14 cellular contexts compared by ENCODE assay signal in genomic region chr17:63483655-63484575, GRCh38. TPM values are rescaled to one million over a fixed set of nuclear protein-coding genes. Genes with fewer than 3 reads are reported as not detected.
DNase-seq lines count a peak whose midpoint lies in the region; ATAC-seq lines count a peak whose summit lies in the region.
"Had no signal": no experiment of that assay in that cellular context is flagged by ENCODE, and none has a peak within 500 bp of the region (broad histone marks: within the 10 kb centered on the region; RNA-seq: fewer than 3 reads in every experiment).

No MANE protein-coding gene starts in this region.

- H3K27ac ChIP-seq in mesendoderm (ENCODE audit: low read depth, low read length), result no peak overlapping the region
- H3K27ac ChIP-seq: BLaER1 treated with 17β-estradiol and CSF1 and Interleukin-3, amounts not matched to agents 10 nM and 100 nM; HL-60 had no signal

- no peaks in the 10 kb centered on the region for H3K4me1 ChIP-seq in mesendoderm (ENCODE audit: control insufficient read depth, low read depth, low read length)

- no peak overlapping the region for H2AK5ac ChIP-seq in mesendoderm (ENCODE audit: low read length)

- no CpG with 5 or more reads among the region's 16 CpGs for WGBS in mesendoderm (ENCODE audit: extremely low coverage, insufficient coverage, low lambda C conversion rate)

- no peak overlapping the region for H3K4ac ChIP-seq in mesendoderm (ENCODE audit: low read depth, low read length)

- no peak overlapping the region for H3K4me3 ChIP-seq in mesendoderm (ENCODE audit: low read length)
- H3K4me3 ChIP-seq: BLaER1 treated with 17β-estradiol and CSF1 and Interleukin-3, amounts not matched to agents 10 nM and 100 nM; GM12878 had no signal

- peak overlapping the region; percentile 17 for H3K56ac ChIP-seq in mesendoderm (ENCODE audit: low read length)

- peaks cover 6% of the 10 kb centered on the region for H3K27me3 Mint-ChIP-seq in dendritic cell treated with granulocyte-macrophage colony-stimulating factor and Interleukin-4, amounts not matched to agents 40 ng/mL and 50 ng/mL, for 4 days

- H3K18ac ChIP-seq in mesendoderm (ENCODE audit: low read length), result no peak overlapping the region

- no peak overlapping the region for H3K23ac ChIP-seq in mesendoderm (ENCODE audit: low read length)

- no peak overlapping the region for H4K5ac ChIP-seq in mesendoderm (ENCODE audit: low read length)

- H3K27ac Mint-ChIP-seq in dendritic cell treated with granulocyte-macrophage colony-stimulating factor and Interleukin-4, amounts not matched to agents 40 ng/mL and 50 ng/mL, for 4 days, result peak overlapping the region; percentile 50
- H3K27ac Mint-ChIP-seq in stimulated activated effector memory CD8-positive, alpha-beta T cell treated with anti-CD3 and anti-CD28 coated beads, Interleukin-12 subunit alpha, Interleukin-12 subunit beta, amount 100 ng/mL, for 72 hours, result peak overlapping the region; percentile 24
- H3K27ac Mint-ChIP-seq: CD4-positive, alpha-beta T cell had no signal

- H2BK15ac ChIP-seq in mesendoderm (replicated peaks; ENCODE audit: low read depth), result no peak overlapping the region

- DNase-seq in D341Med (ENCODE audit: low spot score) (peak; percentile 34), mesendoderm (no peak), NCI-H524 (lab: John Stamatoyannopoulos, UW) (no peak), HCEC 1CT (no peak)
- DNase-seq in stimulated activated effector memory CD8-positive, alpha-beta T cell treated with anti-CD3 and anti-CD28 coated beads, Interleukin-12 subunit alpha, Interleukin-12 subunit beta, amount 100 ng/mL, for 72 hours (ENCODE audit: low spot score in 2 of 2), result no peak
- DNase-seq: ACHN; Calu3; CD4-positive, alpha-beta T cell; DMS79 had no signal

- no peaks in the 10 kb centered on the region for H3K79me2 ChIP-seq in mesendoderm (ENCODE audit: control insufficient read depth, insufficient read depth, low read length)

- no peak for ATAC-seq in stimulated activated effector memory CD8-positive, alpha-beta T cell treated with anti-CD3 and anti-CD28 coated beads, Interleukin-12 subunit alpha, Interleukin-12 subunit beta, amount 100 ng/mL, for 72 hours
- no peak for ATAC-seq in GM19324 (IDR thresholded peaks at IDR 0.05; ENCODE audit: low FRiP score, unreplicated experiment)

- H3K9me3 Mint-ChIP-seq in dendritic cell treated with granulocyte-macrophage colony-stimulating factor and Interleukin-4, amounts not matched to agents 40 ng/mL and 50 ng/mL, for 4 days, result no peaks in the 10 kb centered on the region
- H3K9me3 Mint-ChIP-seq in stimulated activated effector memory CD8-positive, alpha-beta T cell treated with anti-CD3 and anti-CD28 coated beads, Interleukin-12 subunit alpha, Interleukin-12 subunit beta, amount 100 ng/mL, for 72 hours, result no peaks in the 10 kb centered on the region
- H3K9me3 Mint-ChIP-seq: CD4-positive, alpha-beta T cell had no signal

- no peaks in the 10 kb centered on the region for H3K79me1 ChIP-seq in mesendoderm (ENCODE audit: low read length)

- no peak overlapping the region for H3K4me2 ChIP-seq in mesendoderm (ENCODE audit: low read length)
- H3K4me2 ChIP-seq: BLaER1 treated with 17β-estradiol and CSF1 and Interleukin-3, amounts not matched to agents 10 nM and 100 nM had no signal

- intact Hi-C loops in dendritic cell treated with granulocyte-macrophage colony-stimulating factor and Interleukin-4, amounts not matched to agents 40 ng/mL and 50 ng/mL, for 4 days (cut with micrococcal nuclease), result no loop called here

- H3K36me3 Mint-ChIP-seq in dendritic cell treated with granulocyte-macrophage colony-stimulating factor and Interleukin-4, amounts not matched to agents 40 ng/mL and 50 ng/mL, for 4 days (ENCODE audit: low read depth), result peaks cover 100% of the 10 kb centered on the region
- no peaks in the 10 kb centered on the region for H3K36me3 Mint-ChIP-seq in stimulated activated effector memory CD8-positive, alpha-beta T cell treated with anti-CD3 and anti-CD28 coated beads, Interleukin-12 subunit alpha, Interleukin-12 subunit beta, amount 100 ng/mL, for 72 hours

- H4K8ac ChIP-seq in mesendoderm (ENCODE audit: low read depth, low read length), result no peak overlapping the region

- no peak overlapping the region for H3K4me3 Mint-ChIP-seq in dendritic cell treated with granulocyte-macrophage colony-stimulating factor and Interleukin-4, amounts not matched to agents 40 ng/mL and 50 ng/mL, for 4 days
- no peak overlapping the region for H3K4me3 Mint-ChIP-seq in stimulated activated effector memory CD8-positive, alpha-beta T cell treated with anti-CD3 and anti-CD28 coated beads, Interleukin-12 subunit alpha, Interleukin-12 subunit beta, amount 100 ng/mL, for 72 hours
- H3K4me3 Mint-ChIP-seq: CD4-positive, alpha-beta T cell had no signal

- no peak overlapping the region for H2BK5ac ChIP-seq in mesendoderm (ENCODE audit: low read length)

- H3K4me1 Mint-ChIP-seq in dendritic cell treated with granulocyte-macrophage colony-stimulating factor and Interleukin-4, amounts not matched to agents 40 ng/mL and 50 ng/mL, for 4 days (ENCODE audit: low read depth), result peaks cover 50% of the 10 kb centered on the region
- H3K4me1 Mint-ChIP-seq in stimulated activated effector memory CD8-positive, alpha-beta T cell treated with anti-CD3 and anti-CD28 coated beads, Interleukin-12 subunit alpha, Interleukin-12 subunit beta, amount 100 ng/mL, for 72 hours, result peaks cover 6% of the 10 kb centered on the region

- H3K36me3 ChIP-seq in mesendoderm (ENCODE audit: control insufficient read depth, insufficient read depth, low read length), result no peaks in the 10 kb centered on the region

- H3K27me3 ChIP-seq in mesendoderm (ENCODE audit: insufficient read depth, low read length, poor library complexity), result no peaks in the 10 kb centered on the region

- no peak overlapping the region for H3K9ac ChIP-seq in mesendoderm (ENCODE audit: low read length)
- H3K9ac ChIP-seq: BLaER1 treated with 17β-estradiol and CSF1 and Interleukin-3, amounts not matched to agents 10 nM and 100 nM had no signal

- H2BK120ac ChIP-seq in mesendoderm (ENCODE audit: low read depth, low read length), result no peak overlapping the region

RNA-seq across cellular contexts. Expression of gene ACE, which starts 7.1 kb away (rescaled TPM):
- polyA plus RNA-seq in mesendoderm (2013, experiment 1 of 2), result 1.1 TPM
- polyA plus RNA-seq in mesendoderm (2013, experiment 2 of 2), result 1.2 TPM
- polyA plus RNA-seq: GM12878 had no signal

RNA-seq across cellular contexts. Expression of gene CYB561, which starts 37.8 kb away (rescaled TPM):
- 25.0 TPM for polyA plus RNA-seq in mesendoderm (2013, experiment 1 of 2)
- polyA plus RNA-seq in mesendoderm (2013, experiment 2 of 2), result 24.4 TPM

RNA-seq across cellular contexts. Expression of gene KCNH6, which starts 39.2 kb away (rescaled TPM):
- 0.42 TPM for polyA plus RNA-seq in mesendoderm (2013, experiment 1 of 2)
- polyA plus RNA-seq in mesendoderm (2013, experiment 2 of 2), result 0.34 TPM
- polyA plus RNA-seq: GM12878 had no signal
